23 cellular contexts compared by ENCODE assay signal in the genomic region with DNA sequence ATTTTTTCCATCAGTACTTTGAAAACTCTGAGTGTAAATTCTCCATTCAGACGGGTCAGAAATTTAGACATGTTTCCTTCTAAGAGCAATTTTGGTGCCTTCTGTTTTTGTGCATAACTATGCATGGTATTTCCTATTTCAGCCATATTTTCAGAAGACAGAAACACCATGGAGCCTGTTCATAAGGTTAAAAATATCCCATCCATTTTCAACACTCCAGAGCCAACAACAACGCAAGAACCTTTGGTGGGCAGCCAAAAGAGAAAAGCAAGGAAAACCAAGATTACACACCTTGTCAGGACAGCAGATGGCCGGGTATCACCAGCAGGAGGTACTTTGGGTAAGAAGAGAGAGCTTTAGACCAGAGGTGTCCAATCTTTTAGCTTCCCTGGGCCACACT.
DNase-seq lines count a peak whose midpoint lies in the region; ATAC-seq and TF ChIP-seq lines count a peak whose summit lies in the region.
"Had no signal": no experiment of that assay in that cellular context is flagged by ENCODE, and none has a peak within 500 bp of the region (broad histone marks: within the 10 kb centered on the region; RNA-seq: fewer than 3 reads in every experiment).

No MANE protein-coding gene starts in this region.

- DNase-seq in GM04503 (ENCODE audit: low read depth) (peak; percentile 27), astrocyte of the hippocampus (ENCODE audit: low read depth, low spot score) (peak; percentile 57), fibroblast of pulmonary artery (ENCODE audit: low read depth) (peak; percentile 73), pulmonary artery endothelial cell (ENCODE audit: low read depth, low spot score) (peak; percentile 4), caudate nucleus (lab: John Stamatoyannopoulos, UW) (no peak), NCI-H2227 (lab: John Stamatoyannopoulos, UW; ENCODE audit: unreplicated experiment) (no peak), NCI-H526 treated with DMSO at 0.1 percent for 48 hours (lab: John Stamatoyannopoulos, UW) (no peak)
- DNase-seq: activated CD8-positive, alpha-beta memory T cell treated with anti-CD3 and anti-CD28 coated beads for 24 hours; activated gamma-delta T cell; activated naive CD8-positive, alpha-beta T cell treated with anti-CD3 and anti-CD28 coated beads, Interleukin-2, amount 50 U/mL, for 24 hours; activated T-cell treated with anti-CD3 and anti-CD28 coated beads, Interleukin-2, amount 50 U/mL, for 1 hour; CD4-positive, alpha-beta memory T cell; DMS153; effector CD8-positive, alpha-beta T cell; esophagus squamous epithelium; GDM1; Kasumi-1; kidney; NK-92 treated with Interleukin-12 subunit alpha and Interleukin-12 subunit beta, amount 100 ng/mL, for 24 hours; SJCRH30; stimulated activated CD8-positive, alpha-beta memory T cell treated with anti-CD3 and anti-CD28 coated beads, Interleukin-4, amount 100 ng/mL, for 48 hours had no signal

- no peak overlapping the region for H3K27ac ChIP-seq in caudate nucleus (ENCODE audit: low read depth, low read length)
- H3K27ac ChIP-seq: esophagus squamous epithelium, neural progenitor cell, SJCRH30 had no signal

- no peak for TF ChIP-seq CTCF in fibroblast of pulmonary artery (IDR thresholded peaks at IDR 0.05; ENCODE audit: low read length, missing control alignments)

- no peak overlapping the region for H3K4me3 ChIP-seq in fibroblast of pulmonary artery (replicated peaks; ENCODE audit: low read depth, low read length)
- H3K4me3 ChIP-seq: esophagus squamous epithelium, neural progenitor cell, SJCRH30 had no signal

- no peak for ATAC-seq in GM21515 (IDR thresholded peaks at IDR 0.05; ENCODE audit: unreplicated experiment)
- ATAC-seq: activated naive CD8-positive, alpha-beta T cell treated with anti-CD3 and anti-CD28 coated beads, Interleukin-2, amount 50 U/mL, for 24 hours had no signal

Comparison
In these comparisons a context has a peak if more than half of its experiments do, and no peak if none do; other contexts are left out.
1. DNase-seq: peak in GM04503 (single experiment), astrocyte of the hippocampus (single experiment), fibroblast of pulmonary artery (single experiment) and pulmonary artery endothelial cell (single experiment); none in caudate nucleus (0 of 61), NCI-H2227 (single experiment) and NCI-H526 treated with DMSO at 0.1 percent for 48 hours (single experiment).